Comparison of ENCODE assay signal across 6 cellular contexts in genomic region chr19:1206733-1207301, GRCh38. TPM values are rescaled to one million over a fixed set of nuclear protein-coding genes. Genes with fewer than 3 reads are reported as not detected.
DNase-seq lines count a peak whose midpoint lies in the region.

No MANE protein-coding gene starts in this region.

- H3K4me2 ChIP-seq in Karpas-422 (ENCODE audit: low read depth, low read length, poor library complexity, severe bottlenecking) = peak overlapping the region; percentile 72

- H3K79me2 ChIP-seq in Karpas-422 (ENCODE audit: low read length) = peaks cover 55% of the 10 kb centered on the region

- peaks cover 12% of the 10 kb centered on the region for H3K4me1 ChIP-seq in Karpas-422 (ENCODE audit: low read length)
- H3K4me1 ChIP-seq in mucosa of rectum (ENCODE audit: control insufficient read depth in 2 of 2, insufficient read depth in 2 of 2, low read length in 2 of 2) = peaks cover 39 to 49% of the 10 kb centered on the region in 2 donors

- no peaks in the 10 kb centered on the region for H3K27me3 ChIP-seq in Karpas-422 (ENCODE audit: low read length)
- H3K27me3 ChIP-seq in mucosa of rectum (ENCODE audit: control insufficient read depth in 2 of 2, insufficient read depth in 2 of 2, low read length in 2 of 2) = no peaks in the 10 kb centered on the region

- H2AFZ ChIP-seq in Karpas-422 (ENCODE audit: low read length) = no peak overlapping the region

- peak overlapping the region; percentile 64 for H3K27ac ChIP-seq in Karpas-422 (ENCODE audit: low read length)
- H3K27ac ChIP-seq in angular gyrus (ENCODE audit: low read depth, low read length) = peak overlapping the region; percentile 42
- H3K27ac ChIP-seq in mucosa of rectum (ENCODE audit: low read depth in 2 of 2, low read length in 2 of 2) = peak overlapping the region; percentile 77 to 88

- H4K20me1 ChIP-seq in Karpas-422 (ENCODE audit: insufficient read depth, low read depth, low read length) = peaks cover 17% of the 10 kb centered on the region

- H3K9me3 ChIP-seq in Karpas-422 (ENCODE audit: low read length) (no peaks in the 10 kb centered on the region), mucosa of rectum (ENCODE audit: control insufficient read depth in 2 of 2, low read length in 2 of 2) (no peaks in the 10 kb centered on the region)

- H3K4me3 ChIP-seq in Karpas-422 (ENCODE audit: low read length) (peak overlapping the region; percentile 68), mucosa of rectum (ENCODE audit: low read length in 2 of 2) (peak overlapping the region; percentile 68 to 89)

- H3K9ac ChIP-seq in Karpas-422 (ENCODE audit: low read length) (peak overlapping the region; percentile 72), mucosa of rectum (ENCODE audit: low read depth in 1 of 2, low read length in 2 of 2) (peak overlapping the region; percentile 79 to 86)

- H3K9me2 ChIP-seq in Karpas-422 (replicated peaks; ENCODE audit: insufficient read depth, low read length) = no peaks in the 10 kb centered on the region

- DNase-seq in Karpas-422 (peak; percentile 76), NCI-H128 (lab: John Stamatoyannopoulos, UW; ENCODE audit: unreplicated experiment) (no peak), hippocampal formation (lab: John Stamatoyannopoulos, UW) (no peak), SK-N-DZ (ENCODE audit: low spot score) (no peak)

- H3K36me3 ChIP-seq in Karpas-422 (ENCODE audit: insufficient read depth, low read length) (peaks cover 4% of the 10 kb centered on the region; the same call in 1 of the 2 replicates), mucosa of rectum (ENCODE audit: control insufficient read depth in 2 of 2, insufficient read depth in 2 of 2, low read length in 2 of 2) (no peaks in the 10 kb centered on the region)

RNA-seq across cellular contexts. Expression of gene STK11, which starts 1.2 kb away (rescaled TPM):
- total RNA-seq in Karpas-422 (2014; rRNA removed; shearing (Covaris generic); ENCODE audit: low replicate concordance) = 40.3 and 102 TPM in 2 replicates
- 50.7 and 52.4 TPM in 2 replicates for polyA plus RNA-seq in SK-N-DZ (2014; cell fraction: cytosol; rRNA removed)
- polyA plus RNA-seq in SK-N-DZ (2014; cell fraction: nucleus; rRNA removed) = 166 and 188 TPM in 2 replicates

RNA-seq across cellular contexts. Expression of gene CBARP, which starts 31.0 kb away (rescaled TPM):
- total RNA-seq in Karpas-422 (2014; rRNA removed; shearing (Covaris generic); ENCODE audit: low replicate concordance) = 1.6 and 4.1 TPM in 2 replicates
- polyA plus RNA-seq in SK-N-DZ (2014; cell fraction: cytosol; rRNA removed) = 12.3 and 24.2 TPM in 2 replicates
- 44.5 and 49.5 TPM in 2 replicates for polyA plus RNA-seq in SK-N-DZ (2014; cell fraction: nucleus; rRNA removed)

RNA-seq across cellular contexts. Expression of gene SBNO2, which starts 32.7 kb away (rescaled TPM):
- total RNA-seq in Karpas-422 (2014; rRNA removed; shearing (Covaris generic); ENCODE audit: low replicate concordance) = 7.9 and 17.1 TPM in 2 replicates
- polyA plus RNA-seq in SK-N-DZ (2014; cell fraction: cytosol; rRNA removed) = 13.2 and 16.1 TPM in 2 replicates
- polyA plus RNA-seq in SK-N-DZ (2014; cell fraction: nucleus; rRNA removed) = 48.3 and 48.4 TPM in 2 replicates

RNA-seq across cellular contexts. Expression of gene ATP5F1D, which starts 34.7 kb away (rescaled TPM):
- 64.3 and 110 TPM in 2 replicates for total RNA-seq in Karpas-422 (2014; rRNA removed; shearing (Covaris generic); ENCODE audit: low replicate concordance)
- 69.7 and 75.2 TPM in 2 replicates for polyA plus RNA-seq in SK-N-DZ (2014; cell fraction: cytosol; rRNA removed)
- polyA plus RNA-seq in SK-N-DZ (2014; cell fraction: nucleus; rRNA removed) = 50.9 and 102 TPM in 2 replicates

RNA-seq across cellular contexts. Expression of gene MIDN, which starts 41.6 kb away (rescaled TPM):
- 21.4 and 40.5 TPM in 2 replicates for total RNA-seq in Karpas-422 (2014; rRNA removed; shearing (Covaris generic); ENCODE audit: low replicate concordance)
- polyA plus RNA-seq in SK-N-DZ (2014; cell fraction: cytosol; rRNA removed) = 23.3 and 31.3 TPM in 2 replicates
- polyA plus RNA-seq in SK-N-DZ (2014; cell fraction: nucleus; rRNA removed) = 74.4 and 125 TPM in 2 replicates
